ENCODE assay signal across 17 cellular contexts in genomic region chr1:56543783-56544612, GRCh38. TPM values are rescaled to one million over a fixed set of nuclear protein-coding genes. Genes with fewer than 3 reads are reported as not detected.
A peak's percentile ranks its signal among the peaks of the same experiment; 100 is the strongest.
DNase-seq lines count a peak whose midpoint lies in the region; ATAC-seq, FAIRE-seq and TF ChIP-seq lines count a peak whose summit lies in the region.
"Had no signal": no experiment of that assay in that cellular context is flagged by ENCODE, and none has a peak within 500 bp of the region (broad histone marks: within the 10 kb centered on the region; RNA-seq: fewer than 3 reads in every experiment).

No MANE protein-coding gene starts in this region.

- H3K4me1 Mint-ChIP-seq in nephron (peaks cover 67% of the 10 kb centered on the region), MCF 10A (ENCODE audit: insufficient read depth, unreplicated experiment) (no peaks in the 10 kb centered on the region)

- POLR2A ChIA-PET in HEK293 (lab: Yijun Ruan, JAX) (no interaction called here), PC-3 (lab: Charles Lee; ENCODE audit: unreplicated experiment) (no interaction called here), MCF 10A (lab: Yijun Ruan, JAX) (interaction anchor here (0.8 kb wide), 1 partner anchor 369 kb away, joined by 3 read pairs; no protein-coding TSS in a partner anchor)

- no peak overlapping the region for H2AFZ ChIP-seq in PC-3 (ENCODE audit: low read length)

- H3K36me3 ChIP-seq in HEK293 (ENCODE audit: control insufficient read depth in 2 of 2, insufficient read depth in 1 of 2, low read length in 2 of 2) (no peaks in the 10 kb centered on the region), PC-3 (ENCODE audit: low read depth, low read length) (peaks cover 7% of the 10 kb centered on the region; the same call in 1 of the 2 replicates)

- no peaks in the 10 kb centered on the region for H3K27me3 ChIP-seq in PC-3 (ENCODE audit: low read length)
- H3K27me3 ChIP-seq: MG63 had no signal

- H3K4me1 ChIP-seq in HEK293 (ENCODE audit: control insufficient read depth, insufficient read depth, low read length) (peaks cover 3% of the 10 kb centered on the region; the same call in 1 of the 2 replicates), PC-3 (ENCODE audit: insufficient read depth, low read length) (peaks cover 45% of the 10 kb centered on the region)

- H3K27ac ChIP-seq in HEK293 (ENCODE audit: extremely low read depth, low read depth, low read length) (no peak overlapping the region), PC-3 (ENCODE audit: low read length) (no peak overlapping the region)

- no peak overlapping the region for H3K4me3 Mint-ChIP-seq in nephron
- H3K4me3 Mint-ChIP-seq in MCF 10A (ENCODE audit: unreplicated experiment), result no peak overlapping the region

- H4K20me1 ChIP-seq in PC-3 (ENCODE audit: low read length), result peaks cover 12% of the 10 kb centered on the region; the same call in 1 of the 2 replicates

- peaks cover 95% of the 10 kb centered on the region for H3K79me2 ChIP-seq in PC-3 (ENCODE audit: low read length)

- ATAC-seq in PC-3 (peak; percentile 69), GM21515 (IDR thresholded peaks at IDR 0.05; ENCODE audit: unreplicated experiment) (no peak)

- H3F3A ChIP-seq in PC-3 (ENCODE audit: low read length, unreplicated experiment), result no peaks in the 10 kb centered on the region

- peaks cover 25% of the 10 kb centered on the region for H3K36me3 Mint-ChIP-seq in nephron (ENCODE audit: low read depth)
- H3K36me3 Mint-ChIP-seq in MCF 10A (ENCODE audit: insufficient read depth, unreplicated experiment), result no peaks in the 10 kb centered on the region

- H3K4me2 ChIP-seq in PC-3 (ENCODE audit: low read length), result no peak overlapping the region

- no peak overlapping the region for H3K9ac ChIP-seq in PC-3 (ENCODE audit: low read length)

- H3K9me3 Mint-ChIP-seq in nephron (no peaks in the 10 kb centered on the region), MCF 10A (ENCODE audit: unreplicated experiment) (no peaks in the 10 kb centered on the region)

- H3K4me3 ChIP-seq in HEK293 (ENCODE audit: low read depth, low read length), result no peak overlapping the region
- H3K4me3 ChIP-seq in PC-3 (ENCODE audit: low read length), result no peak overlapping the region
- no peak overlapping the region for H3K4me3 ChIP-seq in epithelial cell of esophagus (ENCODE audit: low read length)
- H3K4me3 ChIP-seq: MG63 had no signal

- no peaks in the 10 kb centered on the region for H3K9me3 ChIP-seq in HEK293 (ENCODE audit: control insufficient read depth, insufficient read depth, low read depth, low read length)
- no peaks in the 10 kb centered on the region for H3K9me3 ChIP-seq in PC-3 (ENCODE audit: low read length)
- H3K9me3 ChIP-seq: MG63 had no signal

- TF ChIP-seq CTCF in HEK293 (tag by site-specific recombination; IDR thresholded peaks at IDR 0.05) (no peak), PC-3 (conservative IDR thresholded peaks at IDR 0.05; ENCODE audit: low read depth, low read length) (no peak), epithelial cell of esophagus (IDR thresholded peaks at IDR 0.05; ENCODE audit: insufficient read depth, low read depth, low read length, missing control alignments) (no peak), nephron (IDR thresholded peaks at IDR 0.05; ENCODE audit: unreplicated experiment in 3 of 3) (no peak), MCF 10A (IDR thresholded peaks at IDR 0.05; ENCODE audit: unreplicated experiment) (no peak)

- BruUV-seq in PC-3 (replicated peaks; lab: Mats Ljungman, UMichigan) (no TSS peak), MCF 10A (replicated peaks; lab: Mats Ljungman, UMichigan) (no TSS peak)

- intact Hi-C loops in PC-3 (cut with micrococcal nuclease), result no loop called here
- intact Hi-C loops in MCF 10A (cut with micrococcal nuclease), result no loop called here

- no peaks in the 10 kb centered on the region for H3K9me2 ChIP-seq in PC-3 (replicated peaks; ENCODE audit: low read length)

- CTCF ChIA-PET in HEK293 (lab: Yijun Ruan, JAX), result interaction anchor here (1.0 kb wide), 1 partner anchor 13 kb away, joined by 4 read pairs; no protein-coding TSS in a partner anchor
- CTCF ChIA-PET in PC-3 (lab: Charles Lee), result no interaction called here
- CTCF ChIA-PET in MCF 10A (lab: Yijun Ruan, JAX), result no interaction called here

- FAIRE-seq in GM19239 (lab: Jason Lieb, UNC), result no peak
- FAIRE-seq: RCC 7860 had no signal

- H3K27ac Mint-ChIP-seq in nephron (peak overlapping the region in 2 of 3 experiments; percentile 36 to 40), MCF 10A (ENCODE audit: low read depth, unreplicated experiment) (no peak overlapping the region)

- H3K27me3 Mint-ChIP-seq in nephron (ENCODE audit: low read depth), result no peaks in the 10 kb centered on the region
- H3K27me3 Mint-ChIP-seq in MCF 10A (ENCODE audit: insufficient read depth, unreplicated experiment), result no peaks in the 10 kb centered on the region

- peak; percentile 62 for DNase-seq in PC-3
- DNase-seq in epithelial cell of esophagus (ENCODE audit: low read depth), result peak; percentile 24
- DNase-seq in MCF 10A (ENCODE audit: unreplicated experiment), result no peak
- DNase-seq in GM19239 (ENCODE audit: insufficient read length, low spot score), result no peak
- DNase-seq in NCI-H446 treated with DMSO at 0.1 percent for 48 hours (lab: John Stamatoyannopoulos, UW), result no peak
- DNase-seq: COR-L47, DMS153, MG63, NCI-H1092, NCI-H146, NCI-H2081, NCI-H510A treated with DMSO at 0.1 percent for 48 hours, SHP77 treated with DMSO at 0.1 percent for 48 hours had no signal

TF ChIP-seq in HEK293, 187 proteins besides CTCF, POLR2A, EP300 and RAD21:
- TF ChIP-seq ZNF184 (tag by site-specific recombination; IDR thresholded peaks at IDR 0.05) (peak; percentile 45; the same call in 1 of the 2 replicates), PRDM1 (tag by site-specific recombination; IDR thresholded peaks at IDR 0.05) (peak; percentile 59), ZNF37A (tag by site-specific recombination; IDR thresholded peaks at IDR 0.05) (no peak)

RNA-seq across cellular contexts. Expression of gene PLPP3, which starts 35.4 kb away (rescaled TPM):
- total RNA-seq in PC-3 (2014; rRNA removed) (32.8 and 41.0 TPM in 2 replicates), MCF 10A (2022) (0.84 and 1.3 TPM in 2 replicates)

Comparison
In these comparisons a context has a peak if more than half of its experiments do, and no peak if none do; other contexts are left out.
1. DNase-seq: peak in PC-3 (single experiment) and epithelial cell of esophagus (single experiment); none in MCF 10A (single experiment), GM19239 (single experiment) and NCI-H446 treated with DMSO at 0.1 percent for 48 hours (single experiment).
2. RNA of gene PLPP3, which starts 35.4 kb away (total RNA-seq): 32.8 to 41.0 TPM in PC-3; 0.84 to 1.3 TPM in MCF 10A; every median in the first group is over 10 times any median in the second.